In genomic region chr12:108317303-108318283, GRCh38 we compare ENCODE assay signal across 2 cellular contexts.
TF ChIP-seq lines count a peak whose summit lies in the region.

No MANE protein-coding gene starts in this region.

TF ChIP-seq in GM23338, 12 proteins besides CTCF, POLR2A, EP300 and RAD21:
- no peak for TF ChIP-seq ETS1 (IDR thresholded peaks at IDR 0.05)
- no peak for TF ChIP-seq ZNF114 (CRISPR knock-in tag; IDR thresholded peaks at IDR 0.05)
- TF ChIP-seq EZH2 (IDR thresholded peaks at IDR 0.05; ENCODE audit: low read depth, unreplicated experiment), result no peak
- no peak for TF ChIP-seq STAT1 (IDR thresholded peaks at IDR 0.05; ENCODE audit: unreplicated experiment)
- no peak for TF ChIP-seq ZNF331 (CRISPR knock-in tag; IDR thresholded peaks at IDR 0.05; ENCODE audit: low read depth)
- TF ChIP-seq NANOG (IDR thresholded peaks at IDR 0.05; ENCODE audit: borderline replicate concordance), result no peak
- TF ChIP-seq POLR2AphosphoS5 (IDR thresholded peaks at IDR 0.05; ENCODE audit: low read depth), result no peak
- no peak for TF ChIP-seq CREB1 (CRISPR knock-in tag; IDR thresholded peaks at IDR 0.05; ENCODE audit: low read depth)
- no peak for TF ChIP-seq JUNB (IDR thresholded peaks at IDR 0.05; ENCODE audit: unreplicated experiment)
- no peak for TF ChIP-seq REST (IDR thresholded peaks at IDR 0.05; ENCODE audit: unreplicated experiment)
- TF ChIP-seq ZNF462 (CRISPR knock-in tag; IDR thresholded peaks at IDR 0.05), result no peak
- TF ChIP-seq EZH2phosphoT487 (IDR thresholded peaks at IDR 0.05; ENCODE audit: unreplicated experiment), result no peak

TF ChIP-seq in H1, 55 proteins besides CTCF, POLR2A, EP300 and RAD21:
- TF ChIP-seq KDM5A (IDR thresholded peaks at IDR 0.05; ENCODE audit: low read length) (no peak), TBP (IDR thresholded peaks at IDR 0.05; ENCODE audit: low read depth, low read length) (no peak), CREB1 (IDR thresholded peaks at IDR 0.05) (no peak), PHF8 (conservative IDR thresholded peaks at IDR 0.05; ENCODE audit: low read depth, low read length) (no peak), E2F6 (IDR thresholded peaks at IDR 0.05) (no peak), GTF2F1 (IDR thresholded peaks at IDR 0.05; ENCODE audit: borderline replicate concordance, low read depth, low read length) (no peak), SP1 (IDR thresholded peaks at IDR 0.05; ENCODE audit: low read depth, low read length) (no peak), ZNF274 (IDR thresholded peaks at IDR 0.05; ENCODE audit: borderline replicate concordance, extremely low read depth, low read length) (no peak), KDM4A (IDR thresholded peaks at IDR 0.05; ENCODE audit: low read depth, low read length, severe bottlenecking) (no peak), POU5F1 (IDR thresholded peaks at IDR 0.05; ENCODE audit: low read depth, low read length) (no peak), RNF2 (IDR thresholded peaks at IDR 0.05; ENCODE audit: borderline replicate concordance, low read depth, low read length, missing control alignments, poor library complexity, severe bottlenecking) (no peak), NRF1 (IDR thresholded peaks at IDR 0.05; ENCODE audit: low read depth, low read length) (no peak), TAF7 (optimal IDR thresholded peaks at IDR 0.05; ENCODE audit: borderline replicate concordance, low read depth, low read length) (no peak), SRF (IDR thresholded peaks at IDR 0.05; ENCODE audit: low read depth, low read length) (no peak), SP2 (IDR thresholded peaks at IDR 0.05; ENCODE audit: low read length) (no peak), JUN (IDR thresholded peaks at IDR 0.05; ENCODE audit: low read depth, low read length) (no peak), CHD2 (IDR thresholded peaks at IDR 0.05; ENCODE audit: low read length) (no peak), CBX5 (IDR thresholded peaks at IDR 0.05; ENCODE audit: low read depth, low read length) (no peak)
